ENCODE assay signal across 22 cellular contexts in genomic region chr19:8242212-8242821, GRCh38. TPM values are rescaled to one million over a fixed set of nuclear protein-coding genes. Genes with fewer than 3 reads are reported as not detected.
DNase-seq lines count a peak whose midpoint lies in the region; ATAC-seq, FAIRE-seq and TF ChIP-seq lines count a peak whose summit lies in the region.
"Had no signal": no experiment of that assay in that cellular context is flagged by ENCODE, and none has a peak within 500 bp of the region (broad histone marks: within the 10 kb centered on the region; RNA-seq: fewer than 3 reads in every experiment).

No MANE protein-coding gene starts in this region.

- H3K27me3 ChIP-seq in mammary epithelial cell (ENCODE audit: insufficient read depth, low read length), result no peaks in the 10 kb centered on the region
- H3K27me3 ChIP-seq: MG63 had no signal

- H4K20me1 ChIP-seq in mammary epithelial cell (ENCODE audit: insufficient read depth, low read length), result no peaks in the 10 kb centered on the region

- FAIRE-seq in HTR-8/SVneo (lab: Jason Lieb, UNC), result no peak
- FAIRE-seq: GM12891 had no signal

- intact Hi-C loops in mammary epithelial cell (cut with micrococcal nuclease), result no loop called here

- POLR2A ChIA-PET in RWPE1 (lab: Yijun Ruan, JAX; ENCODE audit: low non-redundant PET), result interaction anchor here (0.7 kb wide), 1 partner anchor 49 kb away, joined by 3 read pairs; no protein-coding TSS in a partner anchor

- no peak overlapping the region for H3K4me3 ChIP-seq in mammary epithelial cell (replicated peaks in 1 of 3; ENCODE audit: insufficient read depth in 1 of 3, low read depth in 2 of 3, low read length in 3 of 3)
- H3K4me3 ChIP-seq: HAP-1, MG63 had no signal

- dilution Hi-C loops in mammary epithelial cell (cut with HindIII; ENCODE audit: low sequenced_read_pairs), result no loop called here

- peaks cover 9% of the 10 kb centered on the region for H3K9me3 ChIP-seq in mammary epithelial cell (replicated peaks; ENCODE audit: insufficient read depth, low read length)

- H3K9me3 Mint-ChIP-seq in endothelial cell (ENCODE audit: unreplicated experiment), result no peaks in the 10 kb centered on the region
- H3K9me3 Mint-ChIP-seq: mesothelial cell of epicardium, neural crest cell had no signal

- no peak overlapping the region for H3K27ac Mint-ChIP-seq in endothelial cell (ENCODE audit: unreplicated experiment)
- H3K27ac Mint-ChIP-seq: activated CD4-positive, alpha-beta T cell treated with anti-CD3 and anti-CD28 coated beads for 36 hours; activated naive CD8-positive, alpha-beta T cell treated with anti-CD3 and anti-CD28 coated beads, Interleukin-2, amount 50 U/mL, for 24 hours; mesothelial cell of epicardium had no signal

- peaks cover 7% of the 10 kb centered on the region for H3K27me3 Mint-ChIP-seq in endothelial cell (ENCODE audit: unreplicated experiment)
- H3K27me3 Mint-ChIP-seq: activated CD4-positive, alpha-beta T cell treated with anti-CD3 and anti-CD28 coated beads for 36 hours; activated naive CD8-positive, alpha-beta T cell treated with anti-CD3 and anti-CD28 coated beads, Interleukin-2, amount 50 U/mL, for 24 hours; CD4-positive, CD25-positive, alpha-beta regulatory T cell had no signal

- peaks cover 12% of the 10 kb centered on the region for H3K4me1 Mint-ChIP-seq in endothelial cell (ENCODE audit: unreplicated experiment)

- peaks cover 22% of the 10 kb centered on the region for H3K36me3 Mint-ChIP-seq in endothelial cell (ENCODE audit: low read depth, unreplicated experiment)

- WGBS in mammary epithelial cell (ENCODE audit: low coverage, missing lambda C conversion rate), result 98% methylated on average over 4 of the region's 4 CpGs

- no peak for ATAC-seq in GM18907 (IDR thresholded peaks at IDR 0.05; ENCODE audit: unreplicated experiment)
- ATAC-seq: activated CD4-positive, alpha-beta T cell treated with anti-CD3 and anti-CD28 coated beads for 36 hours; activated naive CD8-positive, alpha-beta T cell treated with anti-CD3 and anti-CD28 coated beads, Interleukin-2, amount 50 U/mL, for 24 hours had no signal

- peaks cover 24% of the 10 kb centered on the region for H3K4me1 ChIP-seq in mammary epithelial cell (ENCODE audit: insufficient read depth, low read length)

- DNase-seq in AML-193 (lab: John Stamatoyannopoulos, UW), result peak; percentile 60 to 66
- DNase-seq in KG1 (lab: John Stamatoyannopoulos, UW), result peak; percentile 5
- DNase-seq in RWPE1 (ENCODE audit: low spot score), result no peak
- DNase-seq in endothelial cell (ENCODE audit: low spot score), result no peak
- DNase-seq in retina, result no peak
- no peak for DNase-seq in HTR-8/SVneo (ENCODE audit: insufficient read length, low spot score)
- no peak for DNase-seq in mammary epithelial cell
- DNase-seq: ACHN; activated CD4-positive, alpha-beta T cell treated with anti-CD3 and anti-CD28 coated beads for 36 hours; activated naive CD8-positive, alpha-beta T cell treated with anti-CD3 and anti-CD28 coated beads, Interleukin-2, amount 50 U/mL, for 24 hours; CD4-positive, CD25-positive, alpha-beta regulatory T cell; DMS153; foreskin melanocyte; kidney glomerular epithelial cell; MG63; NCI-H2081; SHP77 treated with DMSO at 0.1 percent for 48 hours had no signal

- no TSS peak for BruUV-seq in mammary epithelial cell (replicated peaks; lab: Mats Ljungman, UMichigan)

- H2AFZ ChIP-seq in mammary epithelial cell (ENCODE audit: low read depth, low read length), result no peak overlapping the region

- H3K9ac ChIP-seq in mammary epithelial cell (ENCODE audit: insufficient read depth, low read length), result no peak overlapping the region

- H3K27ac ChIP-seq in RWPE1 (peak overlapping the region; percentile 13; the same call in 1 of the 2 replicates), mammary epithelial cell (ENCODE audit: insufficient read depth, low read depth, low read length) (no peak overlapping the region)

- H3K36me3 ChIP-seq in mammary epithelial cell (ENCODE audit: insufficient read depth, low read length), result no peaks in the 10 kb centered on the region
- H3K36me3 ChIP-seq: HAP-1, MG63 had no signal

- TF ChIP-seq CTCF in RWPE1 (conservative IDR thresholded peaks at IDR 0.05; ENCODE audit: low read depth) (no peak), endothelial cell (IDR thresholded peaks at IDR 0.05; ENCODE audit: unreplicated experiment) (no peak), mammary epithelial cell (conservative IDR thresholded peaks at IDR 0.05 in 1 of 2, IDR thresholded peaks at IDR 0.05 in 1 of 2; ENCODE audit: extremely low read depth in 1 of 2, insufficient read depth in 1 of 2, low read depth in 1 of 2, low read length in 2 of 2) (no peak)

- H3K79me2 ChIP-seq in mammary epithelial cell (ENCODE audit: insufficient read depth, low read length), result no peaks in the 10 kb centered on the region

- in situ Hi-C loops in mammary epithelial cell (cut with MboI; ENCODE audit: low sequenced_read_pairs in 2 of 2), result no loop called here

- peak overlapping the region; percentile 67 for H3K4me3 Mint-ChIP-seq in endothelial cell (ENCODE audit: unreplicated experiment)
- H3K4me3 Mint-ChIP-seq: activated CD4-positive, alpha-beta T cell treated with anti-CD3 and anti-CD28 coated beads for 36 hours; activated naive CD8-positive, alpha-beta T cell treated with anti-CD3 and anti-CD28 coated beads, Interleukin-2, amount 50 U/mL, for 24 hours; CD4-positive, CD25-positive, alpha-beta regulatory T cell; mesothelial cell of epicardium; neural crest cell had no signal

- CTCF ChIA-PET in RWPE1 (lab: Yijun Ruan, JAX) (interaction anchor here (0.6 kb wide), 1 partner anchor 180 kb away, joined by 5 read pairs; no protein-coding TSS in a partner anchor), mammary epithelial cell (lab: Charles Lee; ENCODE audit: low non-redundant PET) (no interaction called here)

- H3K4me2 ChIP-seq in mammary epithelial cell (ENCODE audit: insufficient read depth, low read depth, low read length), result no peak overlapping the region

RNA-seq across cellular contexts. Expression of gene CERS4, which starts 33.1 kb away (rescaled TPM):
- total RNA-seq in endothelial cell (ENCODE audit: unreplicated experiment) (34.2 TPM), mammary epithelial cell (10 to 100 TPM; 21.0 to 23.3 TPM)
- 18.9 TPM for polyA plus RNA-seq in mammary epithelial cell
- 32.9 TPM for polyA minus RNA-seq in mammary epithelial cell

Comparison
In these comparisons a context has a peak if more than half of its experiments do, and no peak if none do; other contexts are left out.
1. DNase-seq: peak in AML-193 (2 of 2) and KG1 (single experiment); none in RWPE1 (single experiment), endothelial cell (single experiment), retina (single experiment), HTR-8/SVneo (single experiment) and mammary epithelial cell (single experiment).